8 cellular contexts compared by ENCODE assay signal in genomic region chr11:6251120-6251733, GRCh38. TPM values are rescaled to one million over a fixed set of nuclear protein-coding genes. Genes with fewer than 3 reads are reported as not detected.
DNase-seq lines count a peak whose midpoint lies in the region; ATAC-seq and TF ChIP-seq lines count a peak whose summit lies in the region.

No MANE protein-coding gene starts in this region.

- peak; percentile 87 for TF ChIP-seq CTCF in MCF 10A (IDR thresholded peaks at IDR 0.05; ENCODE audit: unreplicated experiment)

- H3K27me3 Mint-ChIP-seq in MCF 10A (ENCODE audit: insufficient read depth, unreplicated experiment) = no peaks in the 10 kb centered on the region

- H3K27ac Mint-ChIP-seq in MCF 10A (ENCODE audit: low read depth, unreplicated experiment) = no peak overlapping the region

- DNase-seq in G401 (ENCODE audit: low spot score) (peak; percentile 89), Kasumi-1 (lab: John Stamatoyannopoulos, UW) (peak; percentile 52 to 62), T-helper 1 cell (peak in 3 of 5 donors; percentile 24 to 44 (median 36)), MCF 10A (ENCODE audit: unreplicated experiment) (peak; percentile 74), iris pigment epithelial cell (ENCODE audit: low read depth) (peak; percentile 58)
- peak; percentile 41 to 57 (median 46) for DNase-seq in stimulated activated CD4-positive, alpha-beta T cell treated with anti-CD3 and anti-CD28 coated beads, Interleukin-12 subunit alpha, Interleukin-12 subunit beta, amount 100 ng/mL, for 48 hours (ENCODE audit: low read depth in 2 of 3, low spot score in 1 of 3)

- peaks cover 16% of the 10 kb centered on the region for H3K4me1 Mint-ChIP-seq in MCF 10A (ENCODE audit: insufficient read depth, unreplicated experiment)

- no peaks in the 10 kb centered on the region for H3K9me3 Mint-ChIP-seq in MCF 10A (ENCODE audit: unreplicated experiment)

- CTCF ChIA-PET in MCF 10A (lab: Yijun Ruan, JAX) = interaction anchor here (0.6 to 7.5 kb wide), 46 partner anchors 9 to 257 kb away, joined by 3 to 185 read pairs (median 4); partner anchors contain the start of genes ARFIP2, CAVIN3, CCKBR and CNGA4

- POLR2A ChIA-PET in MCF 10A (lab: Yijun Ruan, JAX) = interaction anchor here (0.9 to 3.9 kb wide), 4 partner anchors 17 to 68 kb away, joined by 3 to 31 read pairs (median 14); partner anchors contain the start of genes CAVIN3 and FHIP1B

- intact Hi-C loops in MCF 10A (cut with micrococcal nuclease) = loop anchor here (1.0 to 2.0 kb wide), 4 partner anchors 47 to 112 kb away; no protein-coding TSS in a partner anchor

- BruUV-seq in MCF 10A (replicated peaks; lab: Mats Ljungman, UMichigan) = no TSS peak

- H3K4me3 Mint-ChIP-seq in MCF 10A (ENCODE audit: unreplicated experiment) = no peak overlapping the region

- H3K36me3 Mint-ChIP-seq in MCF 10A (ENCODE audit: insufficient read depth, unreplicated experiment) = no peaks in the 10 kb centered on the region

- in situ Hi-C loops in G401 (cut with HindIII; ENCODE audit: low sequenced_read_pairs) = no loop called here

- peak; percentile 57 for ATAC-seq in GM21619 (IDR thresholded peaks at IDR 0.05; ENCODE audit: unreplicated experiment)
- no peak for ATAC-seq in GM18520 (IDR thresholded peaks at IDR 0.05; ENCODE audit: unreplicated experiment)

RNA-seq across cellular contexts. Expression of gene CCKBR, which starts 8.4 kb away (rescaled TPM):
- total RNA-seq in G401 (2014; rRNA removed; shearing (Covaris generic)) = not detected in 2 replicates
- total RNA-seq in MCF 10A (2022) = not detected in 2 replicates

RNA-seq across cellular contexts. Expression of gene CNGA4, which starts 12.3 kb away (rescaled TPM):
- total RNA-seq in G401 (2014; rRNA removed; shearing (Covaris generic)) = not detected in 2 replicates
- total RNA-seq in MCF 10A (2022) = not detected in 2 replicates

RNA-seq across cellular contexts. Expression of gene FHIP1B, which starts 16.8 kb away (rescaled TPM):
- total RNA-seq in G401 (2014; rRNA removed; shearing (Covaris generic)) = 16.1 and 38.0 TPM in 2 replicates
- total RNA-seq in MCF 10A (2022) = 44.6 and 51.1 TPM in 2 replicates

RNA-seq across cellular contexts. Expression of gene C11orf42, which starts 45.9 kb away (rescaled TPM):
- total RNA-seq in G401 (2014; rRNA removed; shearing (Covaris generic)) = not detected in 2 replicates
- not detected in 2 replicates for total RNA-seq in MCF 10A (2022)

RNA-seq across cellular contexts. Expression of gene OR52W1, which starts 52.2 kb away (rescaled TPM):
- total RNA-seq in G401 (2014; rRNA removed; shearing (Covaris generic)) = not detected in 2 replicates
- total RNA-seq in MCF 10A (2022) = not detected in 2 replicates

Comparison
In these comparisons a context has a peak if more than half of its experiments do, and no peak if none do; other contexts are left out.
1. DNase-seq: peak in every context shown above with its lines; median percentile 89 in G401; 74 in MCF 10A; 58 in iris pigment epithelial cell; 57 in Kasumi-1; 46 in stimulated activated CD4-positive, alpha-beta T cell treated with anti-CD3 and anti-CD28 coated beads, Interleukin-12 subunit alpha, Interleukin-12 subunit beta, amount 100 ng/mL, for 48 hours; 36 in T-helper 1 cell.